Comparison of ENCODE assay signal across 28 cellular contexts in genomic region chr12:92416385-92416812, GRCh38.
"Had no signal": no experiment of that assay in that cellular context is flagged by ENCODE, and none has a peak within 500 bp of the region (broad histone marks: within the 10 kb centered on the region; RNA-seq: fewer than 3 reads in every experiment).

No MANE protein-coding gene starts in this region.

- H3K27ac Mint-ChIP-seq: activated B cell treated with CpG ODN at 0.5 μM for 24 hours; activated CD4-positive, alpha-beta memory T cell treated with anti-CD3 and anti-CD28 coated beads for 36 hours; activated T-cell treated with anti-CD3 and anti-CD28 coated beads, Interleukin-2, amount 50 U/mL, for 72 hours; dendritic cell treated with granulocyte-macrophage colony-stimulating factor and Interleukin-4, amounts not matched to agents 40 ng/mL and 50 ng/mL, for 4 days; immature natural killer cell; nephron; stimulated activated effector memory CD8-positive, alpha-beta T cell treated with anti-CD3 and anti-CD28 coated beads, Interleukin-12 subunit alpha, Interleukin-12 subunit beta, amount 100 ng/mL, for 72 hours; T-helper 1 cell treated with Interleukin-12 subunit alpha and Interleukin-12 subunit beta and Interleukin-4 antibody, amounts not matched to agents 30 μg/mL and 1 μg/mL, for 36 hours had no signal

- H3K9me3 ChIP-seq: body of pancreas, left lung, neutrophil, right lobe of liver, testis, uterus had no signal

- H2AFZ ChIP-seq: parathyroid adenoma had no signal

- H3K27me3 ChIP-seq: body of pancreas, left lung, neutrophil, right lobe of liver, testis, uterus had no signal

- H3K9ac ChIP-seq: parathyroid adenoma had no signal

- ATAC-seq: activated T-cell treated with anti-CD3 and anti-CD28 coated beads, Interleukin-2, amount 50 U/mL, for 72 hours; body of pancreas; left lung; stimulated activated effector memory CD8-positive, alpha-beta T cell treated with anti-CD3 and anti-CD28 coated beads, Interleukin-12 subunit alpha, Interleukin-12 subunit beta, amount 100 ng/mL, for 72 hours had no signal

- H3K79me2 ChIP-seq: parathyroid adenoma had no signal

- H3K4me3 ChIP-seq: body of pancreas, left lung, right lobe of liver, skin epidermis, testis, uterus had no signal

- H3K4me3 Mint-ChIP-seq: activated B cell treated with CpG ODN at 0.5 μM for 24 hours; activated CD4-positive, alpha-beta memory T cell treated with anti-CD3 and anti-CD28 coated beads for 36 hours; activated T-cell treated with anti-CD3 and anti-CD28 coated beads, Interleukin-2, amount 50 U/mL, for 72 hours; dendritic cell treated with granulocyte-macrophage colony-stimulating factor and Interleukin-4, amounts not matched to agents 40 ng/mL and 50 ng/mL, for 4 days; immature natural killer cell; nephron; stimulated activated effector memory CD8-positive, alpha-beta T cell treated with anti-CD3 and anti-CD28 coated beads, Interleukin-12 subunit alpha, Interleukin-12 subunit beta, amount 100 ng/mL, for 72 hours; T-helper 1 cell treated with Interleukin-12 subunit alpha and Interleukin-12 subunit beta and Interleukin-4 antibody, amounts not matched to agents 30 μg/mL and 1 μg/mL, for 36 hours had no signal

- FAIRE-seq: endometrium had no signal

- H3K36me3 Mint-ChIP-seq: activated CD4-positive, alpha-beta memory T cell treated with anti-CD3 and anti-CD28 coated beads for 36 hours; stimulated activated effector memory CD8-positive, alpha-beta T cell treated with anti-CD3 and anti-CD28 coated beads, Interleukin-12 subunit alpha, Interleukin-12 subunit beta, amount 100 ng/mL, for 72 hours had no signal

- H3K27ac ChIP-seq: body of pancreas, left lung, neutrophil, parathyroid adenoma, right lobe of liver, skin epidermis, testis, uterus had no signal

- H3K9me3 Mint-ChIP-seq: activated B cell treated with CpG ODN at 0.5 μM for 24 hours; activated CD4-positive, alpha-beta memory T cell treated with anti-CD3 and anti-CD28 coated beads for 36 hours; dendritic cell treated with granulocyte-macrophage colony-stimulating factor and Interleukin-4, amounts not matched to agents 40 ng/mL and 50 ng/mL, for 4 days; immature natural killer cell; nephron; stimulated activated effector memory CD8-positive, alpha-beta T cell treated with anti-CD3 and anti-CD28 coated beads, Interleukin-12 subunit alpha, Interleukin-12 subunit beta, amount 100 ng/mL, for 72 hours had no signal

- H3K36me3 ChIP-seq: left lung, neutrophil, right lobe of liver, uterus had no signal

- H3K4me1 ChIP-seq: left lung, parathyroid adenoma, right lobe of liver, testis, uterus had no signal

- H3K27me3 Mint-ChIP-seq: activated B cell treated with CpG ODN at 0.5 μM for 24 hours; activated CD4-positive, alpha-beta memory T cell treated with anti-CD3 and anti-CD28 coated beads for 36 hours; dendritic cell treated with granulocyte-macrophage colony-stimulating factor and Interleukin-4, amounts not matched to agents 40 ng/mL and 50 ng/mL, for 4 days had no signal

- DNase-seq: activated B cell treated with CpG ODN at 0.5 μM for 24 hours; activated CD4-positive, alpha-beta memory T cell treated with anti-CD3 and anti-CD28 coated beads for 36 hours; activated CD4-positive, alpha-beta T cell treated with anti-CD3 and anti-CD28 coated beads for 4 hours; activated gamma-delta T cell; activated naive CD4-positive, alpha-beta T cell treated with anti-CD3 and anti-CD28 coated beads, Interleukin-2, amount 50 U/mL, for 16 hours; activated T-cell treated with anti-CD3 and anti-CD28 coated beads, Interleukin-2, amount 50 U/mL, for 72 hours; anterior cingulate cortex; body of pancreas; caudate nucleus; effector CD4-positive, alpha-beta T cell; foreskin fibroblast; immature natural killer cell; left lung; mammary epithelial cell; midbrain; right lobe of liver; stimulated activated CD4-positive, alpha-beta T cell treated with anti-CD3 and anti-CD28 coated beads, Interleukin-2, amount 100 ng/mL, for 24 hours; T1000; testis; uterus had no signal
